ENCODE assay signal across 22 cellular contexts in genomic region chr1:67769633-67770256, GRCh38.
"Had no signal": no experiment of that assay in that cellular context is flagged by ENCODE, and none has a peak within 500 bp of the region (broad histone marks: within the 10 kb centered on the region; RNA-seq: fewer than 3 reads in every experiment).

No MANE protein-coding gene starts in this region.

- ATAC-seq: effector memory CD8-positive, alpha-beta T cell; esophagus mucosa; left lobe of liver; naive thymus-derived CD8-positive, alpha-beta T cell; T-cell had no signal

- H3K36me3 ChIP-seq: adrenal gland, breast epithelium, suprapubic skin, transverse colon had no signal

- H3K4me3 Mint-ChIP-seq: activated naive CD4-positive, alpha-beta T cell treated with anti-CD3 and anti-CD28 coated beads, Interleukin-2, amount 50 U/mL, for 24 hours; central memory CD8-positive, alpha-beta T cell; effector memory CD8-positive, alpha-beta T cell; mesothelial cell of epicardium; naive thymus-derived CD8-positive, alpha-beta T cell; T-cell; T-helper 2 cell treated with Interferon-gamma antibody and Interleukin-4, amounts not matched to agents 5 μg/mL and 100 μg/mL, for 36 hours had no signal

- H3K4me3 ChIP-seq: adrenal gland, breast epithelium, lung, stomach, suprapubic skin, transverse colon had no signal

- H3K27ac ChIP-seq: adrenal gland, breast epithelium, suprapubic skin, transverse colon, WERI-Rb-1 had no signal

- H3K9me3 Mint-ChIP-seq: activated naive CD4-positive, alpha-beta T cell treated with anti-CD3 and anti-CD28 coated beads, Interleukin-2, amount 50 U/mL, for 24 hours; central memory CD8-positive, alpha-beta T cell; effector memory CD8-positive, alpha-beta T cell; mesothelial cell of epicardium; naive thymus-derived CD8-positive, alpha-beta T cell; T-cell; T-helper 2 cell treated with Interferon-gamma antibody and Interleukin-4, amounts not matched to agents 5 μg/mL and 100 μg/mL, for 36 hours had no signal

- DNase-seq: activated CD4-positive, alpha-beta T cell treated with anti-CD3 and anti-CD28 coated beads, Interleukin-2, amount 50 U/mL, for 1 hour; activated CD4-positive, CD25-positive, alpha-beta regulatory T cell treated with anti-CD3 and anti-CD28 coated beads, Interleukin-2, amount 50 U/mL, for 72 hours; activated gamma-delta T cell; adrenal gland; effector memory CD8-positive, alpha-beta T cell; foreskin melanocyte; naive thymus-derived CD8-positive, alpha-beta T cell; retina; stimulated activated CD4-positive, alpha-beta T cell treated with anti-CD3 and anti-CD28 coated beads, Interleukin-4, amount 100 ng/mL, for 24 hours; stomach; T-cell; transverse colon; WERI-Rb-1 had no signal

- H3K9me3 ChIP-seq: adrenal gland, breast epithelium, stomach, suprapubic skin, transverse colon had no signal

- H3K4me1 ChIP-seq: breast epithelium had no signal

- H3K27me3 ChIP-seq: adrenal gland, breast epithelium, stomach, suprapubic skin, transverse colon had no signal

- H3K27ac Mint-ChIP-seq: activated naive CD4-positive, alpha-beta T cell treated with anti-CD3 and anti-CD28 coated beads, Interleukin-2, amount 50 U/mL, for 24 hours; effector memory CD8-positive, alpha-beta T cell; mesothelial cell of epicardium; T-cell; T-helper 2 cell treated with Interferon-gamma antibody and Interleukin-4, amounts not matched to agents 5 μg/mL and 100 μg/mL, for 36 hours had no signal

- H3K36me3 Mint-ChIP-seq: activated naive CD4-positive, alpha-beta T cell treated with anti-CD3 and anti-CD28 coated beads, Interleukin-2, amount 50 U/mL, for 24 hours; naive thymus-derived CD8-positive, alpha-beta T cell; T-cell had no signal
